Comparison of ENCODE assay signal across 1 cellular context in genomic region chr2:20067992-20068727, GRCh38.
TF ChIP-seq lines count a peak whose summit lies in the region.

No MANE protein-coding gene starts in this region.

TF ChIP-seq in IMR-90, 13 proteins besides CTCF, POLR2A, EP300 and RAD21:
- TF ChIP-seq, protein P1, sequence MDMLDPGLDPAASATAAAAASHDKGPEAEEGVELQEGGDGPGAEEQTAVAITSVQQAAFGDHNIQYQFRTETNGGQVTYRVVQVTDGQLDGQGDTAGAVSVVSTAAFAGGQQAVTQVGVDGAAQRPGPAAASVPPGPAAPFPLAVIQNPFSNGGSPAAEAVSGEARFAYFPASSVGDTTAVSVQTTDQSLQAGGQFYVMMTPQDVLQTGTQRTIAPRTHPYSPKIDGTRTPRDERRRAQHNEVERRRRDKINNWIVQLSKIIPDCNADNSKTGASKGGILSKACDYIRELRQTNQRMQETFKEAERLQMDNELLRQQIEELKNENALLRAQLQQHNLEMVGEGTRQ (IDR thresholded peaks at IDR 0.05; ENCODE audit: low read depth, low read length): no peak
- TF ChIP-seq RFX5 (IDR thresholded peaks at IDR 0.05; ENCODE audit: low read depth, low read length): peak; percentile 58; the same call in 1 of the 2 replicates
- no peak for TF ChIP-seq SMC3 (IDR thresholded peaks at IDR 0.05; ENCODE audit: low read depth, low read length)
- TF ChIP-seq CEBPB (IDR thresholded peaks at IDR 0.05; ENCODE audit: low read depth, low read length): peak; percentile 93
- peak; percentile 99 for TF ChIP-seq BHLHE40 (IDR thresholded peaks at IDR 0.05; ENCODE audit: low read depth, low read length)
- peak; percentile 60 for TF ChIP-seq MAFK (IDR thresholded peaks at IDR 0.05; ENCODE audit: low read depth, low read length)
- TF ChIP-seq FOS (IDR thresholded peaks at IDR 0.05; ENCODE audit: low read depth, low read length): peak; percentile 39; the same call in 1 of the 2 replicates
- TF ChIP-seq RCOR1 (IDR thresholded peaks at IDR 0.05; ENCODE audit: insufficient replicate concordance, low read length): peak; percentile 48
- no peak for TF ChIP-seq CHD1 (IDR thresholded peaks at IDR 0.05; ENCODE audit: low read depth, low read length)
